Comparison of ENCODE assay signal across 28 cellular contexts in the genomic region with DNA sequence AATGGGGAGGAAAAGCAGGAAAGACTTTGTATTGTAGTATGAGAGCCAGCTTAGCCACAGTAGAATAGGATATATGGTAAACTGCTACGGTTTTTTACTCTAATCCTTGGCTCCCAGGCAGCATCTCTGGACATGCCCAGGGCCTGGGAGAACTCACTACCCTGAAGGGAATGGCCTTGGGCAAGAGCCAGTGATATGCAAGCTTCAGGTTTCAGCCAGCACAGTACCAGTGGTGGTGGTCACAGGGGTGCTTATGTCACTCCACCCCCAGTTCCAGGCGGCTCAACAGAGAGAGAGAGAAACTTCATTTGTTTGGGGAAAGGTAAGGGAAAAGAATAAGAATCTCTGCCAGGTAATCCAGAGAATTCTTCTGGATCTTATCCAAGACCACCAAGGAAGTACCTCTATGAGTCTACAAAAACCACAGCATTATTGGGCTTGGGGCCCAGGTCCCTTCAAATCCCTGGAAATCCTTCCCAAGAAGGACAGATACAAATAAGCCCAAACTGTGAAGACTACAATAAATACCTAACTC.
"Had no signal": no experiment of that assay in that cellular context is flagged by ENCODE, and none has a peak within 500 bp of the region (broad histone marks: within the 10 kb centered on the region; RNA-seq: fewer than 3 reads in every experiment).

No MANE protein-coding gene starts in this region.

- H2AFZ ChIP-seq: hepatocyte had no signal

- H3K4me3 Mint-ChIP-seq: activated CD4-positive, alpha-beta T cell treated with anti-CD3 and anti-CD28 coated beads for 36 hours; activated T-helper 1 cell treated with anti-CD3 and anti-CD28 coated beads, Interleukin-12 subunit alpha, Interleukin-12 subunit beta, Interleukin-2, Interleukin-4 antibody, amounts not matched to agents 30 ng/mL and 10 ng/mL and 1 ng/mL, durations not matched to agents 14 hours and 24 hours and 36 hours; naive thymus-derived CD4-positive, alpha-beta T cell; stimulated activated naive B cell treated with anti-CD40 and anti-IgM and Interleukin-4, amounts not matched to agents 10 μg/mL and 1 μg/mL and 100 μg/mL, for 72 hours; T-helper 2 cell treated with Interferon-gamma antibody and Interleukin-4, amounts not matched to agents 5 μg/mL and 100 μg/mL, for 36 hours had no signal

- H3K27ac ChIP-seq: epithelial cell of prostate, gastrocnemius medialis, hepatocyte, pancreas, prostate gland, right atrium auricular region, suprapubic skin, upper lobe of right lung had no signal

- H3K36me3 Mint-ChIP-seq: naive thymus-derived CD4-positive, alpha-beta T cell; stimulated activated naive B cell treated with anti-CD40 and anti-IgM and Interleukin-4, amounts not matched to agents 10 μg/mL and 1 μg/mL and 100 μg/mL, for 72 hours had no signal

- H3K4me1 ChIP-seq: gastrocnemius medialis, pancreas, prostate gland, right atrium auricular region, suprapubic skin, upper lobe of right lung had no signal

- H3K4me3 ChIP-seq: gastrocnemius medialis, hepatocyte, pancreas, prostate gland, right atrium auricular region, suprapubic skin, tibial artery, upper lobe of right lung had no signal

- H3K27me3 Mint-ChIP-seq: stimulated activated naive B cell treated with anti-CD40 and anti-IgM and Interleukin-4, amounts not matched to agents 10 μg/mL and 1 μg/mL and 100 μg/mL, for 72 hours had no signal

- H3K9me3 ChIP-seq: gastrocnemius medialis, pancreas, prostate gland, right atrium auricular region, suprapubic skin, tibial artery, upper lobe of right lung had no signal

- H3K9me3 Mint-ChIP-seq: activated T-helper 1 cell treated with anti-CD3 and anti-CD28 coated beads, Interleukin-12 subunit alpha, Interleukin-12 subunit beta, Interleukin-2, Interleukin-4 antibody, amounts not matched to agents 30 ng/mL and 10 ng/mL and 1 ng/mL, durations not matched to agents 14 hours and 24 hours and 36 hours; T-helper 2 cell treated with Interferon-gamma antibody and Interleukin-4, amounts not matched to agents 5 μg/mL and 100 μg/mL, for 36 hours had no signal

- DNase-seq: activated CD4-positive, alpha-beta T cell treated with anti-CD3 and anti-CD28 coated beads for 36 hours; activated CD4-positive, alpha-beta T cell treated with anti-CD3 and anti-CD28 coated beads, Interleukin-2, amount 50 U/mL, for 48 hours; activated CD4-positive, CD25-positive, alpha-beta regulatory T cell; activated CD8-positive, alpha-beta memory T cell treated with anti-CD3 and anti-CD28 coated beads for 24 hours; activated effector memory CD4-positive, alpha-beta T cell treated with anti-CD3 and anti-CD28 coated beads, Interleukin-2, amount 50 U/mL, for 16 hours; activated naive CD4-positive, alpha-beta T cell treated with anti-CD3 and anti-CD28 coated beads, Interleukin-2, amount 50 U/mL, for 16 hours; amygdala; dermis blood vessel endothelial cell; effector CD4-positive, alpha-beta T cell; gastrocnemius medialis; kidney; left colon; midbrain; naive thymus-derived CD4-positive, alpha-beta T cell; pancreas; stimulated activated CD4-positive, alpha-beta T cell treated with anti-CD3 and anti-CD28 coated beads, Interleukin-15, amount 100 ng/mL, for 24 hours; stimulated activated CD4-positive, alpha-beta T cell treated with anti-CD3 and anti-CD28 coated beads, Interleukin-2, amount 100 ng/mL, for 24 hours; stimulated activated naive B cell treated with anti-CD40 and anti-IgM and Interleukin-4, amounts not matched to agents 10 μg/mL and 1 μg/mL and 100 μg/mL, for 72 hours; T-helper 1 cell; tibial artery; upper lobe of right lung had no signal

- H3K36me3 ChIP-seq: gastrocnemius medialis, pancreas, prostate gland, right atrium auricular region, suprapubic skin, tibial artery, upper lobe of right lung had no signal

- H3K27me3 ChIP-seq: gastrocnemius medialis, hepatocyte, pancreas, right atrium auricular region, suprapubic skin, tibial artery, upper lobe of right lung had no signal

- H3K4me2 ChIP-seq: hepatocyte had no signal

- H3K27ac Mint-ChIP-seq: activated CD4-positive, alpha-beta T cell treated with anti-CD3 and anti-CD28 coated beads for 36 hours; activated T-helper 1 cell treated with anti-CD3 and anti-CD28 coated beads, Interleukin-12 subunit alpha, Interleukin-12 subunit beta, Interleukin-2, Interleukin-4 antibody, amounts not matched to agents 30 ng/mL and 10 ng/mL and 1 ng/mL, durations not matched to agents 14 hours and 24 hours and 36 hours; naive thymus-derived CD4-positive, alpha-beta T cell; stimulated activated naive B cell treated with anti-CD40 and anti-IgM and Interleukin-4, amounts not matched to agents 10 μg/mL and 1 μg/mL and 100 μg/mL, for 72 hours; T-helper 2 cell treated with Interferon-gamma antibody and Interleukin-4, amounts not matched to agents 5 μg/mL and 100 μg/mL, for 36 hours had no signal

- H3K79me2 ChIP-seq: hepatocyte had no signal

- H3K4me1 Mint-ChIP-seq: activated CD4-positive, alpha-beta T cell treated with anti-CD3 and anti-CD28 coated beads for 36 hours; naive thymus-derived CD4-positive, alpha-beta T cell; stimulated activated naive B cell treated with anti-CD40 and anti-IgM and Interleukin-4, amounts not matched to agents 10 μg/mL and 1 μg/mL and 100 μg/mL, for 72 hours had no signal
